ENCODE assay signal across 8 cellular contexts in genomic region chr16:4327782-4328579, GRCh38. TPM values are rescaled to one million over a fixed set of nuclear protein-coding genes. Genes with fewer than 3 reads are reported as not detected.
DNase-seq lines count a peak whose midpoint lies in the region; ATAC-seq, FAIRE-seq and TF ChIP-seq lines count a peak whose summit lies in the region.

No MANE protein-coding gene starts in this region.

- H3K9me3 ChIP-seq in naive thymus-derived CD4-positive, alpha-beta T cell (ENCODE audit: control insufficient read depth in 2 of 3, low read length in 3 of 3), result no peaks in the 10 kb centered on the region

- POLR2A ChIA-PET in naive thymus-derived CD4-positive, alpha-beta T cell (lab: Charles Lee), result interaction anchor here (0.8 to 2.3 kb wide), 4 partner anchors 20 to 74 kb away, joined by 3 to 15 read pairs (median 4); partner anchors contain the start of gene TFAP4

- no peaks in the 10 kb centered on the region for H3K36me3 ChIP-seq in naive thymus-derived CD4-positive, alpha-beta T cell (ENCODE audit: control insufficient read depth in 2 of 3, insufficient read depth in 3 of 3, low read length in 3 of 3)

- H3K27ac Mint-ChIP-seq in activated naive CD4-positive, alpha-beta T cell treated with anti-CD3 and anti-CD28 coated beads for 36 hours, result no peak overlapping the region
- H3K27ac Mint-ChIP-seq in naive thymus-derived CD4-positive, alpha-beta T cell, result no peak overlapping the region

- peak overlapping the region; percentile 29 for H3K27ac ChIP-seq in naive thymus-derived CD4-positive, alpha-beta T cell (ENCODE audit: low read depth, low read length)
- peak overlapping the region; percentile 74 for H3K27ac ChIP-seq in temporal lobe (ENCODE audit: low read depth, low read length)

- H3K27me3 Mint-ChIP-seq in activated naive CD4-positive, alpha-beta T cell treated with anti-CD3 and anti-CD28 coated beads for 36 hours (ENCODE audit: low read depth), result no peaks in the 10 kb centered on the region
- H3K27me3 Mint-ChIP-seq in naive thymus-derived CD4-positive, alpha-beta T cell, result peaks cover 0 to 18% (median 0%) of the 10 kb centered on the region in 5 donors

- no peak for TF ChIP-seq POLR2A in GM12891 (IDR thresholded peaks at IDR 0.05; ENCODE audit: low read depth, low read length)

- H3K9me3 Mint-ChIP-seq in activated naive CD4-positive, alpha-beta T cell treated with anti-CD3 and anti-CD28 coated beads for 36 hours, result no peaks in the 10 kb centered on the region
- no peaks in the 10 kb centered on the region for H3K9me3 Mint-ChIP-seq in naive thymus-derived CD4-positive, alpha-beta T cell

- TF ChIP-seq CTCF in fibroblast of villous mesenchyme (IDR thresholded peaks at IDR 0.05; ENCODE audit: insufficient read depth, low read depth, low read length), result peak; percentile 63

- peaks cover 0 to 3% of the 10 kb centered on the region in 2 donors for H3K4me1 ChIP-seq in naive thymus-derived CD4-positive, alpha-beta T cell (ENCODE audit: control insufficient read depth in 2 of 2, insufficient read depth in 2 of 2, low read length in 2 of 2)

- H3K4me3 ChIP-seq in fibroblast of villous mesenchyme (ENCODE audit: low read depth, low read length), result peak overlapping the region; percentile 42
- peak overlapping the region; percentile 50 for H3K4me3 ChIP-seq in naive thymus-derived CD4-positive, alpha-beta T cell (ENCODE audit: low read length)

- CTCF ChIA-PET in activated naive CD4-positive, alpha-beta T cell treated with anti-CD3 and anti-CD28 coated beads for 36 hours (lab: Charles Lee), result interaction anchor here (0.6 to 9.2 kb wide), 12 partner anchors 16 to 74 kb away, joined by 3 to 80 read pairs (median 5); partner anchors contain the start of gene TFAP4
- CTCF ChIA-PET in naive thymus-derived CD4-positive, alpha-beta T cell (lab: Charles Lee), result interaction anchor here (0.8 to 3.6 kb wide), 6 partner anchors 17 to 178 kb away, joined by 3 to 22 read pairs (median 4); no protein-coding TSS in a partner anchor

- no peaks in the 10 kb centered on the region for H3K27me3 ChIP-seq in naive thymus-derived CD4-positive, alpha-beta T cell (ENCODE audit: control insufficient read depth in 2 of 2, insufficient read depth in 2 of 2, low read length in 2 of 2)

- peak overlapping the region; percentile 49 for H3K4me3 Mint-ChIP-seq in activated naive CD4-positive, alpha-beta T cell treated with anti-CD3 and anti-CD28 coated beads for 36 hours
- H3K4me3 Mint-ChIP-seq in naive thymus-derived CD4-positive, alpha-beta T cell, result peak overlapping the region; percentile 21 to 79 (median 44)

- DNase-seq in GM12891 (ENCODE audit: insufficient read length, low spot score) (peak; percentile 82), NOMO-1 treated with dmso at 0.1 percent for 144 hours (lab: John Stamatoyannopoulos, UW; ENCODE audit: unreplicated experiment) (peak; percentile 81), fibroblast of villous mesenchyme (ENCODE audit: low read depth) (peak; percentile 85), NCI-H128 (lab: John Stamatoyannopoulos, UW; ENCODE audit: unreplicated experiment) (no peak)
- peak; percentile 81 for DNase-seq in activated naive CD4-positive, alpha-beta T cell treated with anti-CD3 and anti-CD28 coated beads for 36 hours
- DNase-seq in naive thymus-derived CD4-positive, alpha-beta T cell, result peak; percentile 38 to 68 (median 53)

- peak; percentile 72 for ATAC-seq in naive thymus-derived CD4-positive, alpha-beta T cell
- ATAC-seq in GM18520 (IDR thresholded peaks at IDR 0.05; ENCODE audit: unreplicated experiment), result no peak

- H3K36me3 Mint-ChIP-seq in activated naive CD4-positive, alpha-beta T cell treated with anti-CD3 and anti-CD28 coated beads for 36 hours (ENCODE audit: low read depth), result no peaks in the 10 kb centered on the region
- no peaks in the 10 kb centered on the region for H3K36me3 Mint-ChIP-seq in naive thymus-derived CD4-positive, alpha-beta T cell

- intact Hi-C loops in activated naive CD4-positive, alpha-beta T cell treated with anti-CD3 and anti-CD28 coated beads for 36 hours (cut with micrococcal nuclease), result loop anchor here (5.0 to 10.0 kb wide), 2 partner anchors 56 to 343 kb away; partner anchors contain the start of gene TFAP4
- intact Hi-C loops in naive thymus-derived CD4-positive, alpha-beta T cell (cut with micrococcal nuclease), result loop anchor here in 1 of 2 donors (2.0 kb wide), 1 partner anchor 75 kb away; no protein-coding TSS in a partner anchor

- peak; percentile 56 for FAIRE-seq in GM12891 (lab: Jason Lieb, UNC)

- H3K4me1 Mint-ChIP-seq in activated naive CD4-positive, alpha-beta T cell treated with anti-CD3 and anti-CD28 coated beads for 36 hours (ENCODE audit: low read depth), result peaks cover 4% of the 10 kb centered on the region
- H3K4me1 Mint-ChIP-seq in naive thymus-derived CD4-positive, alpha-beta T cell, result peaks cover 0 to 4% (median 0%) of the 10 kb centered on the region in 7 donors

TF ChIP-seq in GM12891, 5 proteins besides CTCF, POLR2A, EP300 and RAD21:
- TF ChIP-seq POU2F2 (IDR thresholded peaks at IDR 0.05; ENCODE audit: low read depth, low read length), result no peak
- TF ChIP-seq PAX5 (IDR thresholded peaks at IDR 0.05; ENCODE audit: insufficient read depth, low read length, severe bottlenecking), result no peak
- TF ChIP-seq TAF1 (IDR thresholded peaks at IDR 0.05; ENCODE audit: low read depth, low read length), result no peak
- no peak for TF ChIP-seq POLR2AphosphoS5 (IDR thresholded peaks at IDR 0.05; ENCODE audit: low read depth, low read length)
- no peak for TF ChIP-seq SPI1 (IDR thresholded peaks at IDR 0.05; ENCODE audit: low read depth, low read length)

RNA-seq across cellular contexts. Expression of gene GLIS2, which starts 12.1 kb away (rescaled TPM):
- polyA plus RNA-seq in GM12891 (2012; ENCODE audit: low read depth, missing spikeins), result 0.31 TPM
- total RNA-seq in activated naive CD4-positive, alpha-beta T cell treated with anti-CD3 and anti-CD28 coated beads for 36 hours, result under 1 TPM; 0.12 to 0.24 TPM
- 4.3 and 4.8 TPM in 2 replicates for total RNA-seq in fibroblast of villous mesenchyme
- under 1 TPM in 1 of 5 experiments, not detected in 4; 0.53 TPM for total RNA-seq in naive thymus-derived CD4-positive, alpha-beta T cell
- polyA plus RNA-seq in naive thymus-derived CD4-positive, alpha-beta T cell, result not detected
- total RNA-seq in temporal lobe, result 5.7 TPM

RNA-seq across cellular contexts. Expression of gene PAM16, which starts 23.1 kb away (rescaled TPM):
- polyA plus RNA-seq in GM12891 (2012; ENCODE audit: low read depth, missing spikeins), result 42.2 TPM
- total RNA-seq in activated naive CD4-positive, alpha-beta T cell treated with anti-CD3 and anti-CD28 coated beads for 36 hours, result 10 to 100 TPM; 67.8 to 71.3 TPM
- total RNA-seq in fibroblast of villous mesenchyme (19.9 and 23.5 TPM in 2 replicates), temporal lobe (16.7 TPM)
- total RNA-seq in naive thymus-derived CD4-positive, alpha-beta T cell, result 10 to 100 TPM; 34.1 to 46.2 (median 45.0) TPM
- polyA plus RNA-seq in naive thymus-derived CD4-positive, alpha-beta T cell, result 10 to 100 TPM; 34.6 to 45.8 TPM

RNA-seq across cellular contexts. Expression of gene VASN, which starts 43.7 kb away (rescaled TPM):
- 0.15 TPM for polyA plus RNA-seq in GM12891 (2012; ENCODE audit: low read depth, missing spikeins)
- total RNA-seq in activated naive CD4-positive, alpha-beta T cell treated with anti-CD3 and anti-CD28 coated beads for 36 hours, result not detected
- total RNA-seq in fibroblast of villous mesenchyme (133 and 180 TPM in 2 replicates), temporal lobe (2.5 TPM)
- 1 to 10 TPM in 1 of 5 experiments, under 1 TPM in 3, not detected in 1; 0.24 to 1.3 (median 0.45) TPM for total RNA-seq in naive thymus-derived CD4-positive, alpha-beta T cell
- polyA plus RNA-seq in naive thymus-derived CD4-positive, alpha-beta T cell, result under 1 TPM; 0.13 to 0.18 TPM

RNA-seq across cellular contexts. Expression of gene TFAP4, which starts 55.2 kb away (rescaled TPM):
- polyA plus RNA-seq in GM12891 (2012; ENCODE audit: low read depth, missing spikeins), result 5.7 TPM
- total RNA-seq in activated naive CD4-positive, alpha-beta T cell treated with anti-CD3 and anti-CD28 coated beads for 36 hours, result 10 to 100 TPM; 24.0 to 27.7 TPM
- total RNA-seq in fibroblast of villous mesenchyme, result 4.7 and 7.7 TPM in 2 replicates
- 10 to 100 TPM; 14.9 to 35.8 (median 25.3) TPM for total RNA-seq in naive thymus-derived CD4-positive, alpha-beta T cell
- polyA plus RNA-seq in naive thymus-derived CD4-positive, alpha-beta T cell, result 1 to 10 TPM; 1.3 to 2.1 TPM
- total RNA-seq in temporal lobe, result 5.7 TPM

Comparison
In these comparisons a context has a peak if more than half of its experiments do, and no peak if none do; other contexts are left out.
1. RNA of gene VASN, which starts 43.7 kb away (total RNA-seq): 133 to 180 TPM in fibroblast of villous mesenchyme; 2.5 TPM in temporal lobe (single experiment), 0.24 to 1.3 TPM in naive thymus-derived CD4-positive, alpha-beta T cell and not detected in activated naive CD4-positive, alpha-beta T cell treated with anti-CD3 and anti-CD28 coated beads for 36 hours; every median in the first group is over 10 times any median in the second.